16 cellular contexts compared by ENCODE assay signal in the genomic region with DNA sequence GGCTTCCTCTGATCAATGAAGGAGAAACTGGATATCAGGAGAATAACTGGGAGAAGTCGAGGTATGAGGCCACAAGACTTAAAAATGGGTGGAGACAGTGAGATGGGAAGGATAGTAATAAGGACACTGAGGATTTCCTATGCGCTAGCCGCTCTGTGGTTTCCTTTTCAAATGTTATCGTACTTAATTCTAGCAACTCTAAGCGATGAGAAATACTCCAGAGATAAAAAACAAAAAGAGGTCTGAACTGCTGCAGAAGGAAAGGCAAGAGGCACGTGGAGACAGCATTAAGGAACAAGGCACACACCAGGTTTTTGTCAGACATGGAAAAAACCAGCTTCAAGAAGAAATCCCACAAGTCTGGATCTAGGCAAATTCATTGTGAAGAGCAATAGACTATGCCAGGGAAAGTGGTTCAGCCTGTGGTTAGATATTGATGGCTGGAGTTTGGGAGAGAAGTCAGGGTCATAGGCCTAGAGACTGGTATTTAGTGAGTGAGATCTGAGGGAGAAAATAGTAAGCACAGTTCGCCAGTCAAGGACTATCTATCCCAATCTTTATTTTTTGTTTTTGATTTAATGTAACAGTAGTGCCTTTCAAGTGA. TPM values are rescaled to one million over a fixed set of nuclear protein-coding genes. Genes with fewer than 3 reads are reported as not detected.
DNase-seq lines count a peak whose midpoint lies in the region; ATAC-seq, FAIRE-seq and TF ChIP-seq lines count a peak whose summit lies in the region.
"Had no signal": no experiment of that assay in that cellular context is flagged by ENCODE, and none has a peak within 500 bp of the region (broad histone marks: within the 10 kb centered on the region; RNA-seq: fewer than 3 reads in every experiment).

No MANE protein-coding gene starts in this region.

- POLR2A ChIA-PET in IMR-90 (lab: Charles Lee; ENCODE audit: unreplicated experiment): no interaction called here

- H3K9me3 Mint-ChIP-seq in activated CD8-positive, alpha-beta memory T cell treated with anti-CD3 and anti-CD28 coated beads, Interleukin-2, amount 10 ng/mL, durations not matched to agents 7 days and 5 days (ENCODE audit: low read depth): no peaks in the 10 kb centered on the region

- peak overlapping the region; percentile 75 for H2BK20ac ChIP-seq in IMR-90 (ENCODE audit: low read depth, low read length)

- no peak for TF ChIP-seq EP300 in transverse colon (IDR thresholded peaks at IDR 0.05; ENCODE audit: low read depth)

- H3K79me2 ChIP-seq in hepatocyte: no peaks in the 10 kb centered on the region

- TF ChIP-seq RAD21 in IMR-90 (IDR thresholded peaks at IDR 0.05; ENCODE audit: low read length): no peak

- no peak for DNase-seq in IMR-90
- peak; percentile 33 for DNase-seq in adipocyte (ENCODE audit: low read depth)
- no peak for DNase-seq in hepatocyte (ENCODE audit: low spot score)
- no peak for DNase-seq in transverse colon
- no peak for DNase-seq in activated CD8-positive, alpha-beta memory T cell treated with anti-CD3 and anti-CD28 coated beads, Interleukin-2, amount 10 ng/mL, durations not matched to agents 7 days and 5 days
- no peak for DNase-seq in NCI-H2227 treated with DMSO at 0.1 percent for 48 hours (lab: John Stamatoyannopoulos, UW)
- no peak for DNase-seq in H54 (ENCODE audit: insufficient read length, low spot score)
- DNase-seq: activated CD4-positive, alpha-beta T cell treated with anti-CD3 and anti-CD28 coated beads for 4 hours; activated effector memory CD4-positive, alpha-beta T cell treated with Interleukin-2 at 50 U/mL for 16 hours; NCI-H1417; NCI-H82; nucleus accumbens; stimulated activated CD4-positive, alpha-beta T cell treated with anti-CD3 and anti-CD28 coated beads, Interleukin-4, amount 100 ng/mL, for 1 hour; stimulated activated naive CD8-positive, alpha-beta T cell treated with anti-CD3 and anti-CD28 coated beads, Interleukin-15, Interleukin-2, amounts not matched to agents 100 U/mL and 50 U/mL, for 24 hours had no signal

- no peak overlapping the region for H2AFZ ChIP-seq in IMR-90 (replicated peaks; ENCODE audit: low read length, poor library complexity)
- no peak overlapping the region for H2AFZ ChIP-seq in hepatocyte

- H3K4me3 ChIP-seq in IMR-90 (ENCODE audit: insufficient read depth, low read depth, low read length) (no peak overlapping the region), adipocyte (ENCODE audit: low read length) (no peak overlapping the region), hepatocyte (no peak overlapping the region), transverse colon (no peak overlapping the region)

- 69% methylated on average over 2 of the region's 7 CpGs; no CpG with 5 or more reads in 1 of the 2 experiments for WGBS in IMR-90 (ENCODE audit: extremely low coverage in 2 of 2, insufficient read length in 1 of 2), 2 experiments
- WGBS in hepatocyte (ENCODE audit: low lambda C conversion rate, missing lambda C conversion rate): 83% methylated on average over 7 of the region's 7 CpGs
- WGBS in transverse colon (ENCODE audit: low coverage in 1 of 2), 2 donors: 79 to 80% methylated on average over 7 of the region's 7 CpGs

- peak overlapping the region; percentile 63 for H3K4ac ChIP-seq in IMR-90 (ENCODE audit: low read depth, low read length)

- no peaks in the 10 kb centered on the region for H4K20me1 ChIP-seq in IMR-90 (ENCODE audit: insufficient read depth, low read length)
- no peaks in the 10 kb centered on the region for H4K20me1 ChIP-seq in hepatocyte (ENCODE audit: insufficient read depth, poor library complexity, severe bottlenecking)

- H3K27ac Mint-ChIP-seq in activated CD8-positive, alpha-beta memory T cell treated with anti-CD3 and anti-CD28 coated beads, Interleukin-2, amount 10 ng/mL, durations not matched to agents 7 days and 5 days: no peak overlapping the region

- H3K18ac ChIP-seq in IMR-90 (ENCODE audit: low read depth, low read length): peak overlapping the region; percentile 21; the same call in 1 of the 2 replicates

- H3K9me1 ChIP-seq in IMR-90 (ENCODE audit: insufficient read depth, low read length): no peaks in the 10 kb centered on the region

- H3K27ac ChIP-seq in IMR-90 (ENCODE audit: insufficient read depth, low read length) (peak overlapping the region; percentile 80; the same call in 1 of the 2 replicates), hepatocyte (peak overlapping the region; percentile 50), transverse colon (peak overlapping the region; percentile 30 to 73 (median 50))

- peak overlapping the region; percentile 64 for H4K91ac ChIP-seq in IMR-90 (ENCODE audit: insufficient read depth, low read depth, low read length)

- H3K4me1 Mint-ChIP-seq in activated CD8-positive, alpha-beta memory T cell treated with anti-CD3 and anti-CD28 coated beads, Interleukin-2, amount 10 ng/mL, durations not matched to agents 7 days and 5 days: peaks cover 3% of the 10 kb centered on the region

- intact Hi-C loops in IMR-90 (cut with micrococcal nuclease) (no loop called here), transverse colon (cut with DNase I; ENCODE audit: low total_unique reads) (no loop called here)

- no peak for TF ChIP-seq CTCF in IMR-90 (conservative IDR thresholded peaks at IDR 0.05; ENCODE audit: low read depth, low read length)
- TF ChIP-seq CTCF in hepatocyte (IDR thresholded peaks at IDR 0.05; ENCODE audit: poor library complexity): no peak
- no peak for TF ChIP-seq CTCF in transverse colon (IDR thresholded peaks at IDR 0.05)

- H3K4me1 ChIP-seq in IMR-90 (ENCODE audit: control insufficient read depth, insufficient read depth, low read length) (peaks cover 5% of the 10 kb centered on the region; the same call in 1 of the 2 replicates), adipocyte (ENCODE audit: control insufficient read depth, insufficient read depth, low read length) (peaks cover 22% of the 10 kb centered on the region), hepatocyte (ENCODE audit: insufficient read depth) (peaks cover 4% of the 10 kb centered on the region), transverse colon (peaks cover 0 to 31% (median 13%) of the 10 kb centered on the region in 4 donors)

- no peaks in the 10 kb centered on the region for H3K27me3 ChIP-seq in IMR-90 (ENCODE audit: control insufficient read depth, insufficient read depth, low read length)
- H3K27me3 ChIP-seq in adipocyte (replicated peaks; ENCODE audit: control insufficient read depth, insufficient read depth, low read length): no peaks in the 10 kb centered on the region
- H3K27me3 ChIP-seq in hepatocyte: no peaks in the 10 kb centered on the region
- no peaks in the 10 kb centered on the region for H3K27me3 ChIP-seq in transverse colon

- H3K9ac ChIP-seq in IMR-90 (ENCODE audit: low read depth, low read length): no peak overlapping the region
- H3K9ac ChIP-seq in adipocyte (ENCODE audit: low read length): peak overlapping the region; percentile 58

- no peak overlapping the region for H3K56ac ChIP-seq in IMR-90 (ENCODE audit: extremely low read depth, insufficient read depth, low read length)

- no peak for TF ChIP-seq POLR2A in IMR-90 (IDR thresholded peaks at IDR 0.05; ENCODE audit: low read depth, low read length)
- TF ChIP-seq POLR2A in transverse colon (IDR thresholded peaks at IDR 0.05): no peak
- no peak for TF ChIP-seq POLR2A in H54 (IDR thresholded peaks at IDR 0.05; ENCODE audit: low read depth, low read length)

- no TSS peak for BruUV-seq in IMR-90 (replicated peaks; lab: Mats Ljungman, UMichigan)

- CTCF ChIA-PET in IMR-90 (lab: Yijun Ruan, JAX): interaction anchor here (1.3 kb wide), 1 partner anchor 10 kb away, joined by 5 read pairs; no protein-coding TSS in a partner anchor
- CTCF ChIA-PET in activated CD8-positive, alpha-beta memory T cell treated with anti-CD3 and anti-CD28 coated beads, Interleukin-2, amount 10 ng/mL, durations not matched to agents 7 days and 5 days (lab: Charles Lee): interaction anchor here (1.0 to 2.4 kb wide), 5 partner anchors 12 to 70 kb away, joined by 3 to 17 read pairs (median 4); partner anchors contain the start of gene ODF2L

- H3K14ac ChIP-seq in IMR-90 (replicated peaks; ENCODE audit: low read depth, low read length): peak overlapping the region; percentile 34; the same call in 1 of the 2 replicates

- H3K27me3 Mint-ChIP-seq in activated CD8-positive, alpha-beta memory T cell treated with anti-CD3 and anti-CD28 coated beads, Interleukin-2, amount 10 ng/mL, durations not matched to agents 7 days and 5 days: peaks cover 18% of the 10 kb centered on the region

- H3K9me3 ChIP-seq in IMR-90 (ENCODE audit: control insufficient read depth, insufficient read depth, low read length): no peaks in the 10 kb centered on the region
- no peaks in the 10 kb centered on the region for H3K9me3 ChIP-seq in adipocyte (ENCODE audit: control insufficient read depth, low read length)
- H3K9me3 ChIP-seq in hepatocyte (ENCODE audit: low read depth): no peaks in the 10 kb centered on the region
- H3K9me3 ChIP-seq in transverse colon: no peaks in the 10 kb centered on the region

- H3K23ac ChIP-seq in IMR-90 (ENCODE audit: low read depth, low read length): peak overlapping the region; percentile 10; the same call in 1 of the 2 replicates

- no peak overlapping the region for H3K4me2 ChIP-seq in IMR-90 (ENCODE audit: low read depth, low read length)
- H3K4me2 ChIP-seq in hepatocyte: no peak overlapping the region

- H3K9me2 ChIP-seq in hepatocyte (replicated peaks; ENCODE audit: insufficient read depth): no peaks in the 10 kb centered on the region

- peak; percentile 28; the same call in 1 of the 2 replicates for ATAC-seq in IMR-90 (ENCODE audit: low read depth)
- ATAC-seq in activated CD8-positive, alpha-beta memory T cell treated with anti-CD3 and anti-CD28 coated beads, Interleukin-2, amount 10 ng/mL, durations not matched to agents 7 days and 5 days: no peak

- no peak for FAIRE-seq in H54 (lab: Jason Lieb, UNC)
- FAIRE-seq: D721Med had no signal

- H3K36me3 ChIP-seq in IMR-90 (ENCODE audit: control insufficient read depth, insufficient read depth, low read length) (no peaks in the 10 kb centered on the region), adipocyte (ENCODE audit: control insufficient read depth, insufficient read depth, low read length, severe bottlenecking) (no peaks in the 10 kb centered on the region), hepatocyte (replicated peaks; ENCODE audit: insufficient read depth, low read depth) (no peaks in the 10 kb centered on the region), transverse colon (no peaks in the 10 kb centered on the region)

- H2AK5ac ChIP-seq in IMR-90 (ENCODE audit: low read depth, low read length): 0 out of 2 replicates have a peak overlapping the region, but pooled peaks have one; percentile 3

- no peaks in the 10 kb centered on the region for H3K36me3 Mint-ChIP-seq in activated CD8-positive, alpha-beta memory T cell treated with anti-CD3 and anti-CD28 coated beads, Interleukin-2, amount 10 ng/mL, durations not matched to agents 7 days and 5 days

- no peak overlapping the region for H2AK9ac ChIP-seq in IMR-90 (replicated peaks; ENCODE audit: low read depth, low read length, poor library complexity)

- H3K79me1 ChIP-seq in IMR-90 (ENCODE audit: low read depth in 1 of 2, low read length in 2 of 2): no peaks in the 10 kb centered on the region

- H3K4me3 Mint-ChIP-seq in activated CD8-positive, alpha-beta memory T cell treated with anti-CD3 and anti-CD28 coated beads, Interleukin-2, amount 10 ng/mL, durations not matched to agents 7 days and 5 days: no peak overlapping the region

- peak overlapping the region; percentile 86 for H2BK15ac ChIP-seq in IMR-90 (ENCODE audit: low read depth, low read length)

- no peak overlapping the region for H2BK5ac ChIP-seq in IMR-90 (ENCODE audit: low read depth, low read length, poor library complexity, severe bottlenecking)

- peak overlapping the region; percentile 74 for H2BK120ac ChIP-seq in IMR-90 (ENCODE audit: low read depth, low read length)

- H4K5ac ChIP-seq in IMR-90 (ENCODE audit: low read depth, low read length): peak overlapping the region; percentile 6; the same call in 1 of the 2 replicates

- in situ Hi-C loops in IMR-90 (cut with MboI; ENCODE audit: low sequenced_read_pairs): no loop called here
- in situ Hi-C loops in transverse colon (cut with MboI; ENCODE audit: low pct_ligation_motif_present in 1 of 4, low pct_unique_long_range_greater_than_20kb in 1 of 4, low sequenced_read_pairs in 3 of 4): no loop called here

- H4K8ac ChIP-seq in IMR-90 (ENCODE audit: low read depth in 2 of 2, low read length in 2 of 2): peak overlapping the region in 1 of 2 experiments; percentile 55; a peak in 2 of 4 replicates

- dilution Hi-C loops in IMR-90 (cut with HindIII; ENCODE audit: low sequenced_read_pairs, unreplicated experiment): no loop called here

RNA-seq across cellular contexts. Expression of gene CLCA2, which starts 5.3 kb away (rescaled TPM):
- total RNA-seq in IMR-90 (2012; rRNA removed): under 0.01 and 0.18 TPM in 2 replicates
- polyA plus RNA-seq in IMR-90 (2012; rRNA removed): 0.09 and 0.26 TPM in 2 replicates
- polyA plus RNA-seq in IMR-90 (2012; cell fraction: cytosol; rRNA removed): 0.05 and 0.07 TPM in 2 replicates
- 0.01 and 0.15 TPM in 2 replicates for polyA plus RNA-seq in IMR-90 (2012; cell fraction: nucleus; rRNA removed; ENCODE audit: low replicate concordance)
- total RNA-seq in hepatocyte: 0.08 TPM in 1 of 2 replicates, not detected in the other
- polyA plus RNA-seq in hepatocyte: 0.34 and 0.41 TPM in 2 replicates
- 1 to 10 TPM in 2 of 4 donors, not detected in 2; 1.1 to 1.7 TPM for total RNA-seq in transverse colon
- total RNA-seq in activated CD8-positive, alpha-beta memory T cell treated with anti-CD3 and anti-CD28 coated beads, Interleukin-2, amount 10 ng/mL, durations not matched to agents 7 days and 5 days: not detected

RNA-seq across cellular contexts. Expression of gene ODF2L, which starts 33.1 kb away (rescaled TPM):
- total RNA-seq in IMR-90 (2012; rRNA removed): 10.4 and 20.0 TPM in 2 replicates
- 10.1 and 12.3 TPM in 2 replicates for polyA plus RNA-seq in IMR-90 (2012; rRNA removed)
- 1.7 and 2.0 TPM in 2 replicates for polyA plus RNA-seq in IMR-90 (2012; cell fraction: cytosol; rRNA removed)
- 6.4 and 25.9 TPM in 2 replicates for polyA plus RNA-seq in IMR-90 (2012; cell fraction: nucleus; rRNA removed; ENCODE audit: low replicate concordance)
- 58.8 and 58.9 TPM in 2 replicates for total RNA-seq in hepatocyte
- 32.4 and 36.7 TPM in 2 replicates for polyA plus RNA-seq in hepatocyte
- 10 to 100 TPM; 43.6 to 89.2 (median 55.9) TPM for total RNA-seq in transverse colon
- 10 to 100 TPM; 45.6 to 69.2 TPM for total RNA-seq in activated CD8-positive, alpha-beta memory T cell treated with anti-CD3 and anti-CD28 coated beads, Interleukin-2, amount 10 ng/mL, durations not matched to agents 7 days and 5 days

RNA-seq across cellular contexts. Expression of gene CLCA1, which starts 39.5 kb away (rescaled TPM):
- total RNA-seq in IMR-90 (2012; rRNA removed): not detected in 2 replicates
- polyA plus RNA-seq in IMR-90 (2012; rRNA removed): not detected in 2 replicates
- polyA plus RNA-seq in IMR-90 (2012; cell fraction: cytosol; rRNA removed): not detected in 2 replicates
- not detected in 2 replicates for polyA plus RNA-seq in IMR-90 (2012; cell fraction: nucleus; rRNA removed; ENCODE audit: low replicate concordance)
- total RNA-seq in hepatocyte: 39.1 and 42.9 TPM in 2 replicates
- 2.0 and 3.5 TPM in 2 replicates for polyA plus RNA-seq in hepatocyte
- 1,000 to 10,000 TPM in 1 of 4 donors, 100 to 1,000 TPM in 2, 10 to 100 TPM in 1; 16.1 to 1,013 (median 168) TPM for total RNA-seq in transverse colon
- not detected for total RNA-seq in activated CD8-positive, alpha-beta memory T cell treated with anti-CD3 and anti-CD28 coated beads, Interleukin-2, amount 10 ng/mL, durations not matched to agents 7 days and 5 days
- total RNA-seq: HT1080 had no signal

Comparison
In these comparisons a context has a peak if more than half of its experiments do, and no peak if none do; other contexts are left out.
1. RNA of gene CLCA1, which starts 39.5 kb away (total RNA-seq): 16.1 to 1,013 TPM in transverse colon and 39.1 to 42.9 TPM in hepatocyte; not detected in IMR-90 and not detected in activated CD8-positive, alpha-beta memory T cell treated with anti-CD3 and anti-CD28 coated beads, Interleukin-2, amount 10 ng/mL, durations not matched to agents 7 days and 5 days; every median in the first group is over 10 times any median in the second.
2. Peak in every context shown above with its lines, with median percentiles within 50 percentile points of each other: H3K27ac ChIP-seq.